ENCODE assay signal across 23 cellular contexts in genomic region chr1:220241072-220241663, GRCh38. TPM values are rescaled to one million over a fixed set of nuclear protein-coding genes. Genes with fewer than 3 reads are reported as not detected.
DNase-seq lines count a peak whose midpoint lies in the region; ATAC-seq and TF ChIP-seq lines count a peak whose summit lies in the region.
"Had no signal": no experiment of that assay in that cellular context is flagged by ENCODE, and none has a peak within 500 bp of the region (broad histone marks: within the 10 kb centered on the region; RNA-seq: fewer than 3 reads in every experiment).

No MANE protein-coding gene starts in this region.

- no peak overlapping the region for H3K4me3 Mint-ChIP-seq in activated CD8-positive, alpha-beta T cell treated with anti-CD3 and anti-CD28 coated beads for 36 hours
- no peak overlapping the region for H3K4me3 Mint-ChIP-seq in activated CD8-positive, alpha-beta T cell treated with anti-CD3 and anti-CD28 coated beads, Interleukin-2, amount 10 ng/mL, durations not matched to agents 7 days and 5 days
- peak overlapping the region; percentile 15 for H3K4me3 Mint-ChIP-seq in activated T-helper 17 cell treated with anti-CD3 and anti-CD28 coated beads, Interleukin-2, amount 50 U/mL, for 72 hours
- H3K4me3 Mint-ChIP-seq in stimulated activated naive B cell treated with anti-CD40 and anti-IgM and Interleukin-4, amounts not matched to agents 10 μg/mL and 1 μg/mL and 100 μg/mL, for 72 hours = peak overlapping the region; percentile 25 to 44
- H3K4me3 Mint-ChIP-seq: B cell had no signal

- no peak for DNase-seq in activated CD8-positive, alpha-beta T cell treated with anti-CD3 and anti-CD28 coated beads for 36 hours
- no peak for DNase-seq in activated CD8-positive, alpha-beta T cell treated with anti-CD3 and anti-CD28 coated beads, Interleukin-2, amount 10 ng/mL, durations not matched to agents 7 days and 5 days
- DNase-seq in stimulated activated naive B cell treated with anti-CD40 and anti-IgM and Interleukin-4, amounts not matched to agents 10 μg/mL and 1 μg/mL and 100 μg/mL, for 72 hours = no peak
- DNase-seq in stimulated activated CD4-positive, alpha-beta T cell treated with anti-CD3 and anti-CD28 coated beads, Interleukin-4, amount 100 ng/mL, for 4 hours = no peak
- no peak for DNase-seq in iPS-NIHi7 (ENCODE audit: extremely low spot score)
- DNase-seq: activated CD4-positive, alpha-beta T cell treated with anti-CD3 and anti-CD28 coated beads for 48 hours; activated gamma-delta T cell treated with Interleukin-2 at 50 U/mL for 16 hours; dermis blood vessel endothelial cell; Kasumi-1; mammary epithelial cell; NCI-H1092; NCI-H187 treated with DMSO at 0.1 percent for 48 hours; NCI-H2227 treated with DMSO at 0.1 percent for 48 hours; NCI-H82; SIG-M5; spleen; stimulated activated CD4-positive, alpha-beta T cell treated with anti-CD3 and anti-CD28 coated beads, Interleukin-4, amount 100 ng/mL, for 24 hours; upper lobe of right lung had no signal

- intact Hi-C loops in activated CD8-positive, alpha-beta T cell treated with anti-CD3 and anti-CD28 coated beads for 36 hours (cut with micrococcal nuclease) = no loop called here

- POLR2A ChIA-PET in activated CD8-positive, alpha-beta T cell treated with anti-CD3 and anti-CD28 coated beads for 36 hours (lab: Charles Lee) = interaction anchor here (0.8 kb wide), 1 partner anchor 12 kb away, joined by 4 read pairs; no protein-coding TSS in a partner anchor
- POLR2A ChIA-PET in activated CD8-positive, alpha-beta T cell treated with anti-CD3 and anti-CD28 coated beads, Interleukin-2, amount 10 ng/mL, durations not matched to agents 7 days and 5 days (lab: Charles Lee) = no interaction called here

- ATAC-seq in activated CD8-positive, alpha-beta T cell treated with anti-CD3 and anti-CD28 coated beads for 36 hours = peak; percentile 60
- no peak for ATAC-seq in activated CD8-positive, alpha-beta T cell treated with anti-CD3 and anti-CD28 coated beads, Interleukin-2, amount 10 ng/mL, durations not matched to agents 7 days and 5 days
- ATAC-seq in HG02884 (IDR thresholded peaks at IDR 0.05; ENCODE audit: unreplicated experiment) (peak; percentile 60), HG03342 (IDR thresholded peaks at IDR 0.05; ENCODE audit: unreplicated experiment) (no peak)
- peak; percentile 59 for ATAC-seq in activated T-helper 17 cell treated with anti-CD3 and anti-CD28 coated beads, Interleukin-2, amount 50 U/mL, for 72 hours (replicated peaks)
- ATAC-seq in stimulated activated naive B cell treated with anti-CD40 and anti-IgM and Interleukin-4, amounts not matched to agents 10 μg/mL and 1 μg/mL and 100 μg/mL, for 72 hours (replicated peaks) = peak; percentile 56 to 67
- ATAC-seq: Panc1, upper lobe of right lung had no signal

- H3K4me1 Mint-ChIP-seq in activated CD8-positive, alpha-beta T cell treated with anti-CD3 and anti-CD28 coated beads for 36 hours (ENCODE audit: low read depth) = peaks cover 41% of the 10 kb centered on the region
- peaks cover 1% of the 10 kb centered on the region for H3K4me1 Mint-ChIP-seq in activated CD8-positive, alpha-beta T cell treated with anti-CD3 and anti-CD28 coated beads, Interleukin-2, amount 10 ng/mL, durations not matched to agents 7 days and 5 days (ENCODE audit: low read depth)
- peaks cover 6% of the 10 kb centered on the region for H3K4me1 Mint-ChIP-seq in activated T-helper 17 cell treated with anti-CD3 and anti-CD28 coated beads, Interleukin-2, amount 50 U/mL, for 72 hours
- peaks cover 19 to 28% of the 10 kb centered on the region in 2 donors for H3K4me1 Mint-ChIP-seq in stimulated activated naive B cell treated with anti-CD40 and anti-IgM and Interleukin-4, amounts not matched to agents 10 μg/mL and 1 μg/mL and 100 μg/mL, for 72 hours

- no peak for TF ChIP-seq CTCF in activated CD8-positive, alpha-beta T cell treated with anti-CD3 and anti-CD28 coated beads for 36 hours (IDR thresholded peaks at IDR 0.05)

- peaks cover 15% of the 10 kb centered on the region for H3K9me3 Mint-ChIP-seq in activated CD8-positive, alpha-beta T cell treated with anti-CD3 and anti-CD28 coated beads for 36 hours
- peaks cover 10% of the 10 kb centered on the region for H3K9me3 Mint-ChIP-seq in activated CD8-positive, alpha-beta T cell treated with anti-CD3 and anti-CD28 coated beads, Interleukin-2, amount 10 ng/mL, durations not matched to agents 7 days and 5 days (ENCODE audit: insufficient read depth)
- H3K9me3 Mint-ChIP-seq in activated T-helper 17 cell treated with anti-CD3 and anti-CD28 coated beads, Interleukin-2, amount 50 U/mL, for 72 hours = peaks cover 4% of the 10 kb centered on the region
- peaks cover 10 to 12% of the 10 kb centered on the region in 2 donors for H3K9me3 Mint-ChIP-seq in stimulated activated naive B cell treated with anti-CD40 and anti-IgM and Interleukin-4, amounts not matched to agents 10 μg/mL and 1 μg/mL and 100 μg/mL, for 72 hours

- H3K27me3 Mint-ChIP-seq in activated CD8-positive, alpha-beta T cell treated with anti-CD3 and anti-CD28 coated beads for 36 hours = no peaks in the 10 kb centered on the region
- no peaks in the 10 kb centered on the region for H3K27me3 Mint-ChIP-seq in activated CD8-positive, alpha-beta T cell treated with anti-CD3 and anti-CD28 coated beads, Interleukin-2, amount 10 ng/mL, durations not matched to agents 7 days and 5 days (ENCODE audit: low read depth)
- no peaks in the 10 kb centered on the region for H3K27me3 Mint-ChIP-seq in activated T-helper 17 cell treated with anti-CD3 and anti-CD28 coated beads, Interleukin-2, amount 50 U/mL, for 72 hours
- no peaks in the 10 kb centered on the region for H3K27me3 Mint-ChIP-seq in stimulated activated naive B cell treated with anti-CD40 and anti-IgM and Interleukin-4, amounts not matched to agents 10 μg/mL and 1 μg/mL and 100 μg/mL, for 72 hours
- H3K27me3 Mint-ChIP-seq: B cell had no signal

- peaks cover 31% of the 10 kb centered on the region for H3K36me3 Mint-ChIP-seq in activated CD8-positive, alpha-beta T cell treated with anti-CD3 and anti-CD28 coated beads for 36 hours (ENCODE audit: low read depth)
- peaks cover 28% of the 10 kb centered on the region for H3K36me3 Mint-ChIP-seq in activated CD8-positive, alpha-beta T cell treated with anti-CD3 and anti-CD28 coated beads, Interleukin-2, amount 10 ng/mL, durations not matched to agents 7 days and 5 days (ENCODE audit: low read depth)
- H3K36me3 Mint-ChIP-seq in activated T-helper 17 cell treated with anti-CD3 and anti-CD28 coated beads, Interleukin-2, amount 50 U/mL, for 72 hours (ENCODE audit: low read depth) = peaks cover 17% of the 10 kb centered on the region
- H3K36me3 Mint-ChIP-seq in stimulated activated naive B cell treated with anti-CD40 and anti-IgM and Interleukin-4, amounts not matched to agents 10 μg/mL and 1 μg/mL and 100 μg/mL, for 72 hours = peaks cover 24 to 26% of the 10 kb centered on the region in 2 donors

- CTCF ChIA-PET in activated CD8-positive, alpha-beta T cell treated with anti-CD3 and anti-CD28 coated beads for 36 hours (lab: Charles Lee) = interaction anchor here (1.3 kb wide), 1 partner anchor 16 kb away, joined by 4 read pairs; no protein-coding TSS in a partner anchor
- CTCF ChIA-PET in activated CD8-positive, alpha-beta T cell treated with anti-CD3 and anti-CD28 coated beads, Interleukin-2, amount 10 ng/mL, durations not matched to agents 7 days and 5 days (lab: Charles Lee) = no interaction called here

- H3K27ac Mint-ChIP-seq in activated CD8-positive, alpha-beta T cell treated with anti-CD3 and anti-CD28 coated beads for 36 hours = no peak overlapping the region
- no peak overlapping the region for H3K27ac Mint-ChIP-seq in activated CD8-positive, alpha-beta T cell treated with anti-CD3 and anti-CD28 coated beads, Interleukin-2, amount 10 ng/mL, durations not matched to agents 7 days and 5 days
- H3K27ac Mint-ChIP-seq in activated T-helper 17 cell treated with anti-CD3 and anti-CD28 coated beads, Interleukin-2, amount 50 U/mL, for 72 hours = peak overlapping the region; percentile 34
- H3K27ac Mint-ChIP-seq in stimulated activated naive B cell treated with anti-CD40 and anti-IgM and Interleukin-4, amounts not matched to agents 10 μg/mL and 1 μg/mL and 100 μg/mL, for 72 hours = no peak overlapping the region
- H3K27ac Mint-ChIP-seq: B cell had no signal

RNA-seq across cellular contexts. Expression of gene RAB3GAP2, which starts 31.1 kb away (rescaled TPM):
- total RNA-seq in activated CD8-positive, alpha-beta T cell treated with anti-CD3 and anti-CD28 coated beads for 36 hours = 10 to 100 TPM; 50.6 to 53.5 TPM
- total RNA-seq in activated CD8-positive, alpha-beta T cell treated with anti-CD3 and anti-CD28 coated beads, Interleukin-2, amount 10 ng/mL, durations not matched to agents 7 days and 5 days = 10 to 100 TPM; 46.1 to 52.3 TPM
- total RNA-seq in activated T-helper 17 cell treated with anti-CD3 and anti-CD28 coated beads, Interleukin-2, amount 50 U/mL, for 72 hours = 10 to 100 TPM; 50.1 to 50.5 TPM

Comparison
In these comparisons a context has a peak if more than half of its experiments do, and no peak if none do; other contexts are left out.
1. ATAC-seq: peak in activated CD8-positive, alpha-beta T cell treated with anti-CD3 and anti-CD28 coated beads for 36 hours (single experiment), HG02884 (single experiment), activated T-helper 17 cell treated with anti-CD3 and anti-CD28 coated beads, Interleukin-2, amount 50 U/mL, for 72 hours (single experiment) and stimulated activated naive B cell treated with anti-CD40 and anti-IgM and Interleukin-4, amounts not matched to agents 10 μg/mL and 1 μg/mL and 100 μg/mL, for 72 hours (2 of 2); none in activated CD8-positive, alpha-beta T cell treated with anti-CD3 and anti-CD28 coated beads, Interleukin-2, amount 10 ng/mL, durations not matched to agents 7 days and 5 days (single experiment) and HG03342 (single experiment).
2. H3K4me3 Mint-ChIP-seq: peak in activated T-helper 17 cell treated with anti-CD3 and anti-CD28 coated beads, Interleukin-2, amount 50 U/mL, for 72 hours (single experiment) and stimulated activated naive B cell treated with anti-CD40 and anti-IgM and Interleukin-4, amounts not matched to agents 10 μg/mL and 1 μg/mL and 100 μg/mL, for 72 hours (2 of 2); none in activated CD8-positive, alpha-beta T cell treated with anti-CD3 and anti-CD28 coated beads for 36 hours (single experiment) and activated CD8-positive, alpha-beta T cell treated with anti-CD3 and anti-CD28 coated beads, Interleukin-2, amount 10 ng/mL, durations not matched to agents 7 days and 5 days (single experiment).